Comparison of ENCODE assay signal across 8 cellular contexts in genomic region chr19:46713781-46714522, GRCh38. TPM values are rescaled to one million over a fixed set of nuclear protein-coding genes. Genes with fewer than 3 reads are reported as not detected.
A peak's percentile ranks its signal among the peaks of the same experiment; 100 is the strongest.
DNase-seq lines count a peak whose midpoint lies in the region; ATAC-seq and TF ChIP-seq lines count a peak whose summit lies in the region.

No MANE protein-coding gene starts in this region.

- CTCF ChIA-PET in GM10248 (lab: Yijun Ruan, JAX), result interaction anchor here (1.0 to 5.3 kb wide), 7 partner anchors 10 to 100 kb away, joined by 3 to 56 read pairs (median 6); no protein-coding TSS in a partner anchor

- no peak for TF ChIP-seq POLR2A in breast epithelium (IDR thresholded peaks at IDR 0.05)

- H3K27ac ChIP-seq in VCaP (peak overlapping the region; percentile 95), breast epithelium (peak overlapping the region; percentile 91 to 97)

- intact Hi-C loops in breast epithelium (cut with DNase I; ENCODE audit: low total_unique reads), result no loop called here

- H3K36me3 ChIP-seq in breast epithelium, result no peaks in the 10 kb centered on the region

- peak; percentile 81 for DNase-seq in GM10248 (ENCODE audit: extremely low spot score)
- peak; percentile 61 for DNase-seq in NCI-H1436 (lab: John Stamatoyannopoulos, UW)
- peak; percentile 96 to 97 for DNase-seq in breast epithelium (ENCODE audit: low spot score in 2 of 2)
- peak; percentile 80 for DNase-seq in iris pigment epithelial cell (ENCODE audit: low read depth)
- peak; percentile 63 for DNase-seq in stimulated activated CD4-positive, alpha-beta T cell treated with anti-CD3 and anti-CD28 coated beads, Interleukin-12 subunit alpha, Interleukin-12 subunit beta, amount 100 ng/mL, for 4 hours
- DNase-seq in cortex of kidney (lab: John Stamatoyannopoulos, UW), result no peak

- H3K27me3 ChIP-seq in breast epithelium, result no peaks in the 10 kb centered on the region

- H3K4me1 ChIP-seq in breast epithelium, result peaks cover 0 to 10% of the 10 kb centered on the region in 2 donors

- TF ChIP-seq CTCF in GM10248 (IDR thresholded peaks at IDR 0.05; ENCODE audit: control extremely low read depth, extremely low read depth, low read depth, missing control alignments) (no peak), VCaP (conservative IDR thresholded peaks at IDR 0.05) (no peak), breast epithelium (IDR thresholded peaks at IDR 0.05) (no peak)

- H3K9me3 ChIP-seq in breast epithelium, result no peaks in the 10 kb centered on the region

- POLR2A ChIA-PET in GM10248 (lab: Yijun Ruan, JAX), result interaction anchor here (0.9 kb wide), 2 partner anchors 9 to 71 kb away, joined by 3 to 4 read pairs; no protein-coding TSS in a partner anchor

- ATAC-seq in GM21360 (IDR thresholded peaks at IDR 0.05; ENCODE audit: unreplicated experiment), result no peak

- H3K4me3 ChIP-seq in breast epithelium, result peak overlapping the region; percentile 74 to 99 (median 74)

RNA-seq across cellular contexts. Expression of gene PRKD2, which starts 3.0 kb away (rescaled TPM):
- total RNA-seq in breast epithelium, result 10 to 100 TPM; 13.1 to 36.7 (median 25.5) TPM

RNA-seq across cellular contexts. Expression of gene FKRP, which starts 31.9 kb away (rescaled TPM):
- total RNA-seq in breast epithelium, result 10 to 100 TPM; 11.4 to 23.1 (median 12.1) TPM

RNA-seq across cellular contexts. Expression of gene STRN4, which starts 32.3 kb away (rescaled TPM):
- total RNA-seq in breast epithelium, result 10 to 100 TPM; 45.0 to 57.0 (median 53.7) TPM

RNA-seq across cellular contexts. Expression of gene DACT3, which starts 53.0 kb away (rescaled TPM):
- total RNA-seq in breast epithelium, result 1 to 10 TPM in 2 of 3 donors, under 1 TPM in 1; 0.48 to 3.9 (median 1.9) TPM
